Comparison of ENCODE assay signal across 8 cellular contexts in the genomic region with DNA sequence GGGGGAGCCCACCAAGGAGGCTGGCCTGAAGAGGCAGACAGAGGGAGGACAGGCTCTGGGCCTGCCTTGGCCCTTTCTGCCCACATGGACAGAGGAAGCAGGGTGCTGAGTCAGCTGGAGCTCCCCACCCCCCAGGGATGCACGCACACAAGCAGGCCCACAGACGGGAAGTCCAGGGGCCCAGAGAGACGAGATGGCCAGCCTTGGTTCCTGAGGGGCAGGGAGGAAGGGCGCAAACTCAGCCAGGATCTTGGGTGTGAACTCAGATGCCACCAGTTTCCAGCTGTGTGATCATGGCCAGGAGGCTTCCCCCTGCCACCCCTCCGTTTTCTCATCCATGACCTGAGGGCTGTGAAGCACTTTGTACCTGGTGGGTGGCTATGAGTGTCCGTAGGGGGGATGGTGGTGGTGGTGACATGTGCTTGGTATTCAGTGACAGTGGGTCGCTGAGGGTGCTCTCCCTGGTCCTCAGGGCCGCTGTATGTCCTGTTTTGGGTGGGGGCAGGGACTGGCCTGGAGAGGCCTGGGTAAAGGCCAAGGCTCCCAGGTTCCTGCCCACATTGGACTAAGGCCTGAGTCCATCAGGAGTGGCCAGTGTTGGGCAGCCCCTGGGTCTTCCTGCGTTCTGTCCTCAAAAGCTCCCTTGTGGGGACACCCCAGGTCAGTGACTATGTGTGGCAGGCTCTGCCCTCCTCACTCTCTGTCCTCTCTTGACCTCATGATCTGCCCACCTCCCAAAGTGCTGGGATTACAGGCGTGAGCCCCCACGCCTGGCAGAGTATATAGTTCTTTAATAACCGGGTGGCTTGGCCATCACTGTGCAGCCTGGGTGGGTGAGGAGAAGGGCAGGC. TPM values are rescaled to one million over a fixed set of nuclear protein-coding genes. Genes with fewer than 3 reads are reported as not detected.
A peak's percentile ranks its signal among the peaks of the same experiment; 100 is the strongest.
DNase-seq lines count a peak whose midpoint lies in the region; ATAC-seq and TF ChIP-seq lines count a peak whose summit lies in the region.

No MANE protein-coding gene starts in this region.

- TF ChIP-seq POLR2A in tibial nerve (IDR thresholded peaks at IDR 0.05) = no peak

- H3K4me3 ChIP-seq in left lung (peak overlapping the region in 1 of 2 donors; percentile 81), tibial nerve (peak overlapping the region; percentile 75 to 94 (median 84))

- no peak for DNase-seq in activated naive CD4-positive, alpha-beta T cell treated with anti-CD3 and anti-CD28 coated beads, Interleukin-2, amount 10 ng/mL, durations not matched to agents 7 days and 5 days
- DNase-seq in activated naive CD4-positive, alpha-beta T cell treated with anti-CD3 and anti-CD28 coated beads, Interleukin-2, amount 50 U/mL, for 16 hours = no peak
- DNase-seq in astrocyte of the hippocampus (ENCODE audit: low read depth, low spot score) = peak; percentile 76
- peak; percentile 87 to 94 for DNase-seq in left lung
- peak; percentile 30 to 52 for DNase-seq in tibial nerve (ENCODE audit: low spot score in 2 of 2)
- DNase-seq in NCI-H2196 (lab: John Stamatoyannopoulos, UW; ENCODE audit: unreplicated experiment) = no peak
- DNase-seq in SIG-M5 (lab: John Stamatoyannopoulos, UW) = no peak
- no peak for DNase-seq in glutamatergic neuron

- no peak overlapping the region for H3K27ac Mint-ChIP-seq in activated naive CD4-positive, alpha-beta T cell treated with anti-CD3 and anti-CD28 coated beads, Interleukin-2, amount 10 ng/mL, durations not matched to agents 7 days and 5 days
- H3K27ac Mint-ChIP-seq in glutamatergic neuron (ENCODE audit: unreplicated experiment) = no peak overlapping the region

- TF ChIP-seq CTCF in left lung (IDR thresholded peaks at IDR 0.05) (no peak), tibial nerve (IDR thresholded peaks at IDR 0.05) (no peak), glutamatergic neuron (IDR thresholded peaks at IDR 0.05; ENCODE audit: partially characterized antibody, unreplicated experiment) (no peak)

- H3K4me1 Mint-ChIP-seq in activated naive CD4-positive, alpha-beta T cell treated with anti-CD3 and anti-CD28 coated beads, Interleukin-2, amount 10 ng/mL, durations not matched to agents 7 days and 5 days = peaks cover 64% of the 10 kb centered on the region
- peaks cover 2% of the 10 kb centered on the region for H3K4me1 Mint-ChIP-seq in glutamatergic neuron (ENCODE audit: low read depth, unreplicated experiment)

- H3K27ac ChIP-seq in left lung (peak overlapping the region; percentile 76 to 96), tibial nerve (peak overlapping the region; percentile 48 to 96 (median 90))

- H3K27me3 ChIP-seq in left lung = no peaks in the 10 kb centered on the region
- H3K27me3 ChIP-seq in tibial nerve = no peaks in the 10 kb centered on the region

- peak; percentile 49 for ATAC-seq in left lung

- H3K36me3 ChIP-seq in left lung (peaks cover 0 to 15% of the 10 kb centered on the region in 2 donors), tibial nerve (no peaks in the 10 kb centered on the region)

- peaks cover 50 to 95% of the 10 kb centered on the region in 2 donors for H3K4me1 ChIP-seq in left lung
- peaks cover 0 to 91% (median 71%) of the 10 kb centered on the region in 4 donors for H3K4me1 ChIP-seq in tibial nerve

- intact Hi-C loops in left lung (cut with DNase I) = no loop called here

- peak in 1 of 2 donors; percentile 49 for TF ChIP-seq EP300 in tibial nerve (IDR thresholded peaks at IDR 0.05)

- H3K9me3 ChIP-seq in left lung (no peaks in the 10 kb centered on the region), tibial nerve (no peaks in the 10 kb centered on the region)

- H3K4me3 Mint-ChIP-seq in activated naive CD4-positive, alpha-beta T cell treated with anti-CD3 and anti-CD28 coated beads, Interleukin-2, amount 10 ng/mL, durations not matched to agents 7 days and 5 days = peak overlapping the region; percentile 28
- H3K4me3 Mint-ChIP-seq in glutamatergic neuron (ENCODE audit: unreplicated experiment) = no peak overlapping the region

- no peaks in the 10 kb centered on the region for H3K9me3 Mint-ChIP-seq in activated naive CD4-positive, alpha-beta T cell treated with anti-CD3 and anti-CD28 coated beads, Interleukin-2, amount 10 ng/mL, durations not matched to agents 7 days and 5 days
- peaks cover 2% of the 10 kb centered on the region for H3K9me3 Mint-ChIP-seq in glutamatergic neuron (ENCODE audit: unreplicated experiment)

- H3K27me3 Mint-ChIP-seq in activated naive CD4-positive, alpha-beta T cell treated with anti-CD3 and anti-CD28 coated beads, Interleukin-2, amount 10 ng/mL, durations not matched to agents 7 days and 5 days = peaks cover 44% of the 10 kb centered on the region
- H3K27me3 Mint-ChIP-seq in glutamatergic neuron (ENCODE audit: unreplicated experiment) = peaks cover 5% of the 10 kb centered on the region

- no peaks in the 10 kb centered on the region for H3K36me3 Mint-ChIP-seq in activated naive CD4-positive, alpha-beta T cell treated with anti-CD3 and anti-CD28 coated beads, Interleukin-2, amount 10 ng/mL, durations not matched to agents 7 days and 5 days
- H3K36me3 Mint-ChIP-seq in glutamatergic neuron (ENCODE audit: unreplicated experiment) = no peaks in the 10 kb centered on the region

- CTCF ChIA-PET in activated naive CD4-positive, alpha-beta T cell treated with anti-CD3 and anti-CD28 coated beads, Interleukin-2, amount 10 ng/mL, durations not matched to agents 7 days and 5 days (lab: Charles Lee) = interaction anchor here (1.1 kb wide), 1 partner anchor 12 kb away, joined by 3 read pairs; no protein-coding TSS in a partner anchor

- WGBS in tibial nerve, 2 donors = 42 to 48% methylated on average over 10 to 11 of the region's 12 CpGs

RNA-seq across cellular contexts. Expression of gene SH3BP2, which starts 2.0 kb away (rescaled TPM):
- total RNA-seq in left lung = 100 to 1,000 TPM in 1 of 2 donors, 10 to 100 TPM in 1; 58.2 to 113 TPM
- 100 to 1,000 TPM in 1 of 4 donors, 10 to 100 TPM in 3; 70.5 to 161 (median 77.8) TPM for total RNA-seq in tibial nerve
- 85.3 TPM for total RNA-seq in glutamatergic neuron (ENCODE audit: unreplicated experiment)

RNA-seq across cellular contexts. Expression of gene TNIP2, which starts 38.8 kb away (rescaled TPM):
- total RNA-seq in left lung (10 to 100 TPM; 32.9 to 46.5 TPM), tibial nerve (100 to 1,000 TPM in 1 of 4 donors, 10 to 100 TPM in 3; 78.3 to 110 (median 89.3) TPM), glutamatergic neuron (ENCODE audit: unreplicated experiment) (25.4 TPM)

RNA-seq across cellular contexts. Expression of gene ADD1, which starts 48.7 kb away (rescaled TPM):
- total RNA-seq in left lung (100 to 1,000 TPM; 262 to 265 TPM), tibial nerve (100 to 1,000 TPM; 270 to 449 (median 327) TPM), glutamatergic neuron (ENCODE audit: unreplicated experiment) (276 TPM)

Comparison
In these comparisons a context has a peak if more than half of its experiments do, and no peak if none do; other contexts are left out.
1. DNase-seq: peak in astrocyte of the hippocampus (single experiment), left lung (2 of 2) and tibial nerve (2 of 2); none in activated naive CD4-positive, alpha-beta T cell treated with anti-CD3 and anti-CD28 coated beads, Interleukin-2, amount 10 ng/mL, durations not matched to agents 7 days and 5 days (single experiment), activated naive CD4-positive, alpha-beta T cell treated with anti-CD3 and anti-CD28 coated beads, Interleukin-2, amount 50 U/mL, for 16 hours (single experiment), NCI-H2196 (single experiment), SIG-M5 (single experiment) and glutamatergic neuron (single experiment).